20 cellular contexts compared by ENCODE assay signal in the genomic region with DNA sequence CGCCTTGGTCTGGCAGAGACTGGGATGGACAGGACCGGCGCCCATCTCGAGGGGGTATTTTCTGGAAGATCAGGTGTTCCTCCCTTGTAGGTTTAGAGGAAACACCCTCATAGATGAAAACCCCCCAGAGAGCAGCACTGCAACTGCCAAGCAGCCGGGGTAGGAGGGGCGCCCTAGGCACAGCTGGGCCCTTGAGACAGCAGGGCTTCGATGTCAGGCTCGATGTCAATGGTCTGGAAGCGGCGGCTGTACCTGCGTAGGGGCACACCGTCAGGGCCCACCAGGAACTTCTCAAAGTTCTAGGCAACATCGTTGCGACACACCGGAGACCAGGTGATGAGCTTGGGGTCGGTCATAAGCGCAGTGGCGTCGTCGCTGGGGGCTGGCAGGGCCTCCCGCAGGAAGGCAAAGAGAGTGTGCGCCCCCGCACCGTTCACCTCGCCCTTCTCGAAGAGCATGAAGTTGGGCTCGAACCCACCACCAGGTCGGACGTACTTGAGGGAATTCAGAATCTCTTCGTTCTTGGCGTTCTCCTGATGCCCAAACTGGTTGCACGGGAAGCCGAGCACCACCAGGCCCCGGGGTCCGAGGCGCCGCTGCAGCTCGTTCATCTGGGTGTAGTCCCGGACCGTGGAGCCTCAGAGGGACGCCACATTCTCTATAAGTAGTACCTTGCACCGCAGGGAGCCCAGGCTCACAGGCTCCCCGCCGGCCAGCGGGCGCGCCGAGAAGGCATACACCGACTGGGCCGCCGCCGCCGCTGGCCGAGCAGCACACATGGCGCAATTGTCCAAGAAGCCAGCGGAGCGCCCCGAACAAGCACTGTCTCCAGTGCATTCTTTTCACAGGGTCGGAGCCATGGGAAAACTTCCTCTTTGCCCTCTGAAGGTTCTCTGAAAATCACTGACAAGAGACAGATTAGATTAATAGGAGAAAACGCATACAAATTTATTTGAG. TPM values are rescaled to one million over a fixed set of nuclear protein-coding genes. Genes with fewer than 3 reads are reported as not detected.
DNase-seq lines count a peak whose midpoint lies in the region; ATAC-seq, FAIRE-seq and TF ChIP-seq lines count a peak whose summit lies in the region.
"Not testable (repeated sequence)": the region's sequence is repeated elsewhere in the genome, so short reads cannot be mapped to it uniquely, and the experiment has no call there.
"Had no signal": no experiment of that assay in that cellular context is flagged by ENCODE, and none has a peak within 500 bp of the region (broad histone marks: within the 10 kb centered on the region; RNA-seq: fewer than 3 reads in every experiment).

No MANE protein-coding gene starts in this region.

- H3K4me3 Mint-ChIP-seq in CD4-positive, alpha-beta T cell; neural progenitor cell; stimulated activated naive B cell treated with anti-CD40 and anti-IgM and Interleukin-4, amounts not matched to agents 10 μg/mL and 1 μg/mL and 100 μg/mL, for 72 hours: not testable (repeated sequence)
- H3K4me3 Mint-ChIP-seq in activated T-cell treated with anti-CD3 and anti-CD28 coated beads, Interleukin-2, amount 50 U/mL, for 72 hours, result peak overlapping the region in 1 of 2 donors; percentile 15

- H3K4me2 ChIP-seq in endothelial cell of umbilical vein (ENCODE audit: insufficient read depth, low read length); neural progenitor cell: not testable (repeated sequence)

- H3F3A ChIP-seq in neural progenitor cell (ENCODE audit: low read depth), result not testable (repeated sequence)

- H3K4me1 Mint-ChIP-seq in CD4-positive, alpha-beta T cell (ENCODE audit: low read depth), result not testable (repeated sequence)
- peaks cover 26% of the 10 kb centered on the region for H3K4me1 Mint-ChIP-seq in activated T-cell treated with anti-CD3 and anti-CD28 coated beads, Interleukin-2, amount 50 U/mL, for 72 hours (ENCODE audit: low read depth)
- peaks cover 19% of the 10 kb centered on the region for H3K4me1 Mint-ChIP-seq in neural progenitor cell
- H3K4me1 Mint-ChIP-seq in stimulated activated naive B cell treated with anti-CD40 and anti-IgM and Interleukin-4, amounts not matched to agents 10 μg/mL and 1 μg/mL and 100 μg/mL, for 72 hours, result peaks cover 12 to 14% of the 10 kb centered on the region in 2 donors

- H3K4me1 ChIP-seq in endothelial cell of umbilical vein (ENCODE audit: control insufficient read depth, extremely low read depth, insufficient read depth, low read length), result not testable (repeated sequence)
- H3K4me1 ChIP-seq in neural progenitor cell, result peaks cover 16% of the 10 kb centered on the region

- POLR2A ChIA-PET in CD4-positive, alpha-beta T cell (lab: Charles Lee), result interaction anchor here (1.2 kb wide), 1 partner anchor 7 kb away, joined by 3 read pairs; no protein-coding TSS in a partner anchor
- POLR2A ChIA-PET in endothelial cell of umbilical vein (lab: Charles Lee), result not testable (repeated sequence)

- H3K36me3 Mint-ChIP-seq in CD4-positive, alpha-beta T cell (ENCODE audit: low read depth); activated T-cell treated with anti-CD3 and anti-CD28 coated beads, Interleukin-2, amount 50 U/mL, for 72 hours (ENCODE audit: insufficient read depth in 2 of 2); neural progenitor cell; stimulated activated naive B cell treated with anti-CD40 and anti-IgM and Interleukin-4, amounts not matched to agents 10 μg/mL and 1 μg/mL and 100 μg/mL, for 72 hours: not testable (repeated sequence)

- peak; percentile 59 for ATAC-seq in CD4-positive, alpha-beta T cell (ENCODE audit: poor library complexity)
- ATAC-seq in activated T-cell treated with anti-CD3 and anti-CD28 coated beads, Interleukin-2, amount 50 U/mL, for 72 hours (replicated peaks in 1 of 2), result peak in 1 of 2 donors; percentile 47
- peak; percentile 56 for ATAC-seq in left colon
- ATAC-seq in stimulated activated naive B cell treated with anti-CD40 and anti-IgM and Interleukin-4, amounts not matched to agents 10 μg/mL and 1 μg/mL and 100 μg/mL, for 72 hours (replicated peaks), result peak; percentile 55 to 64

- not testable (repeated sequence) for TF ChIP-seq POLR2A in endothelial cell of umbilical vein (IDR thresholded peaks at IDR 0.05; ENCODE audit: low read depth, low read length)

- H3K27ac Mint-ChIP-seq in CD4-positive, alpha-beta T cell; activated T-cell treated with anti-CD3 and anti-CD28 coated beads, Interleukin-2, amount 50 U/mL, for 72 hours; neural progenitor cell; stimulated activated naive B cell treated with anti-CD40 and anti-IgM and Interleukin-4, amounts not matched to agents 10 μg/mL and 1 μg/mL and 100 μg/mL, for 72 hours: not testable (repeated sequence)

- H4K20me1 ChIP-seq in endothelial cell of umbilical vein (replicated peaks; ENCODE audit: control insufficient read depth, extremely low read depth, insufficient read depth, low read length); neural progenitor cell (ENCODE audit: low read depth): not testable (repeated sequence)

- FAIRE-seq in HTR-8/SVneo (lab: Jason Lieb, UNC), result peak; percentile 23
- peak; percentile 65 for FAIRE-seq in endothelial cell of umbilical vein (lab: Jason Lieb, UNC)

- H3K36me3 ChIP-seq in endothelial cell of umbilical vein (ENCODE audit: control insufficient read depth in 2 of 2, extremely low read depth in 1 of 2, insufficient read depth in 2 of 2, low read length in 2 of 2); neural progenitor cell: not testable (repeated sequence)

- H3K27ac ChIP-seq in CD4-positive, alpha-beta T cell (ENCODE audit: low read depth, low read length); endothelial cell of umbilical vein (ENCODE audit: insufficient read depth, low read depth, low read length); neural progenitor cell: not testable (repeated sequence)

- dilution Hi-C loops in endothelial cell of umbilical vein (cut with MboI; ENCODE audit: extremely low pct_ligation_motif_present, low sequenced_read_pairs), result not testable (repeated sequence)

- TF ChIP-seq CTCF in CD4-positive, alpha-beta T cell (IDR thresholded peaks at IDR 0.05); endothelial cell of umbilical vein (IDR thresholded peaks at IDR 0.05; ENCODE audit: extremely low read depth in 1 of 2, insufficient read depth in 1 of 2, low read depth in 1 of 2, low read length in 2 of 2); neural progenitor cell (IDR thresholded peaks at IDR 0.05): not testable (repeated sequence)

- CTCF ChIA-PET in CD4-positive, alpha-beta T cell (lab: Charles Lee); endothelial cell of umbilical vein (lab: Charles Lee): not testable (repeated sequence)

- H3K9ac ChIP-seq in endothelial cell of umbilical vein (replicated peaks; ENCODE audit: extremely low read depth, insufficient read depth, low read length); neural progenitor cell: not testable (repeated sequence)

- not testable (repeated sequence) for BruUV-seq in endothelial cell of umbilical vein (replicated peaks; lab: Mats Ljungman, UMichigan)

- H3K9me3 ChIP-seq in CD4-positive, alpha-beta T cell (ENCODE audit: control insufficient read depth, low read length); endothelial cell of umbilical vein (replicated peaks; ENCODE audit: control insufficient read depth, insufficient read depth, low read length); neural progenitor cell (ENCODE audit: low read depth): not testable (repeated sequence)

- intact Hi-C loops in CD4-positive, alpha-beta T cell (cut with DNase I, micrococcal nuclease); endothelial cell of umbilical vein (cut with micrococcal nuclease); left colon (cut with DNase I, micrococcal nuclease): not testable (repeated sequence)

- not testable (repeated sequence) for H3K4me3 ChIP-seq in endothelial cell of umbilical vein (replicated peaks in 1 of 3; ENCODE audit: insufficient read depth in 1 of 3, low read depth in 1 of 3, low read length in 3 of 3); neural progenitor cell

- H3K9me1 ChIP-seq in endothelial cell of umbilical vein (replicated peaks; ENCODE audit: control insufficient read depth, extremely low read depth, insufficient read depth, low read length), result not testable (repeated sequence)

- not testable (repeated sequence) for H3K27me3 Mint-ChIP-seq in CD4-positive, alpha-beta T cell; neural progenitor cell (ENCODE audit: insufficient read depth, low read depth)
- peaks cover 20% of the 10 kb centered on the region for H3K27me3 Mint-ChIP-seq in activated T-cell treated with anti-CD3 and anti-CD28 coated beads, Interleukin-2, amount 50 U/mL, for 72 hours (ENCODE audit: low read depth)
- H3K27me3 Mint-ChIP-seq in stimulated activated naive B cell treated with anti-CD40 and anti-IgM and Interleukin-4, amounts not matched to agents 10 μg/mL and 1 μg/mL and 100 μg/mL, for 72 hours, result peaks cover 0 to 11% of the 10 kb centered on the region in 2 donors

- DNase-seq in CD4-positive, alpha-beta T cell, result peak in 3 of 10 experiments; percentile 2 to 31 (median 3)
- not testable (repeated sequence) for DNase-seq in HTR-8/SVneo (ENCODE audit: insufficient read length, low spot score); endothelial cell of umbilical vein (ENCODE audit: low read depth, low spot score)
- DNase-seq in T-helper 22 cell (ENCODE audit: low read depth) (peak; percentile 1), left colon (peak in 1 of 2 donors; percentile 26), neural progenitor cell (ENCODE audit: low spot score) (peak; percentile 23)
- peak; percentile 18 to 21 for DNase-seq in activated T-cell treated with anti-CD3 and anti-CD28 coated beads, Interleukin-2, amount 50 U/mL, for 72 hours
- DNase-seq in stimulated activated naive B cell treated with anti-CD40 and anti-IgM and Interleukin-4, amounts not matched to agents 10 μg/mL and 1 μg/mL and 100 μg/mL, for 72 hours, result peak; percentile 22

- H3K27me3 ChIP-seq in CD4-positive, alpha-beta T cell (ENCODE audit: control insufficient read depth, insufficient read depth, low read length); endothelial cell of umbilical vein (ENCODE audit: control insufficient read depth in 2 of 2, insufficient read depth in 2 of 2, low read length in 2 of 2); neural progenitor cell: not testable (repeated sequence)

- H3K9me3 Mint-ChIP-seq in CD4-positive, alpha-beta T cell; activated T-cell treated with anti-CD3 and anti-CD28 coated beads, Interleukin-2, amount 50 U/mL, for 72 hours; stimulated activated naive B cell treated with anti-CD40 and anti-IgM and Interleukin-4, amounts not matched to agents 10 μg/mL and 1 μg/mL and 100 μg/mL, for 72 hours: not testable (repeated sequence)
- peaks cover 22% of the 10 kb centered on the region for H3K9me3 Mint-ChIP-seq in neural progenitor cell

- not testable (repeated sequence) for H3K79me2 ChIP-seq in endothelial cell of umbilical vein (ENCODE audit: control insufficient read depth, insufficient read depth, low read length); neural progenitor cell (ENCODE audit: low read depth)

- not testable (repeated sequence) for H2AFZ ChIP-seq in endothelial cell of umbilical vein (ENCODE audit: low read depth, low read length); neural progenitor cell (replicated peaks)

RNA-seq across cellular contexts. Expression of a gene that starts 59.0 kb away (rescaled TPM):
- total RNA-seq in CD4-positive, alpha-beta T cell, result not detected
- total RNA-seq in activated T-cell treated with anti-CD3 and anti-CD28 coated beads, Interleukin-2, amount 50 U/mL, for 72 hours, result not detected
- total RNA-seq in endothelial cell of umbilical vein (not detected in 2 replicates), left colon (not detected), neural progenitor cell (ENCODE audit: low replicate concordance) (not detected in 2 replicates)
- polyA plus RNA-seq in endothelial cell of umbilical vein, result not detected in 2 replicates
- polyA plus RNA-seq in endothelial cell of umbilical vein (2011; cell fraction: cytosol; rRNA removed), result not detected in 2 replicates
- not detected in 2 replicates for polyA plus RNA-seq in endothelial cell of umbilical vein (2011; cell fraction: nucleus; rRNA removed)
- not detected in 2 replicates for polyA plus RNA-seq in endothelial cell of umbilical vein (2012)
- polyA minus RNA-seq in endothelial cell of umbilical vein, result not detected in 2 replicates
- not detected for polyA minus RNA-seq in endothelial cell of umbilical vein (2011; cell fraction: cytosol; rRNA and poly(A)+ RNA removed)
- not detected in 2 replicates for polyA minus RNA-seq in endothelial cell of umbilical vein (2011; cell fraction: nucleus; rRNA and poly(A)+ RNA removed)
- total RNA-seq: A172; activated naive CD4-positive, alpha-beta T cell treated with anti-CD3 and anti-CD28 coated beads, Interleukin-2, amount 50 U/mL, for 72 hours; cardiac septum; CD4-positive, alpha-beta memory T cell; esophagus muscularis mucosa; gastrocnemius medialis; GM23338; left ventricle myocardium inferior; mesenteric fat pad; pancreas; vagina had no signal
- polyA plus RNA-seq: CD4-positive, alpha-beta memory T cell; GM23338; pancreas; SK-N-SH had no signal
